Comparison of ENCODE assay signal across 26 cellular contexts in the genomic region with DNA sequence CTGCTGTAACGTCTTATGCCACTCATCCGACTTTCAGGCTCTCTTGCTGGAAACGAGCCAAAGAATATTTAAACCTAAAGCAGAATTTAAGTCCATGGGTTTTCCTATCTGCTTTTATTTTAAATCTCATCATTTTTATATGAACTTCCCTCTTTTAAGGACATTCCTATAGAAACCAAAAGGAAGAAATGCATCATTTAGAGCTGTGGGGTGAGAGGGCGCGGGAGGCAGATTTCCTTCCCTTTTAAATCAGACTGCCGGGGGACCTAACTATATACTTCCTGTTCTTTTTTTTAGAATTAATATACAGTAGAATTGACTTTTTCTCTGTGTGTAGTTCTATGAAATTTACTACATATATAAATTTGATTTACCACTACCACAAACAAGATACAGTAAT.
"Had no signal": no experiment of that assay in that cellular context is flagged by ENCODE, and none has a peak within 500 bp of the region (broad histone marks: within the 10 kb centered on the region; RNA-seq: fewer than 3 reads in every experiment).

No MANE protein-coding gene starts in this region.

- H3K36me3 ChIP-seq: breast epithelium, heart left ventricle, tibial nerve had no signal

- FAIRE-seq: kidney, TTC549 had no signal

- H3K4me1 ChIP-seq: breast epithelium, parathyroid adenoma had no signal

- H3K9ac ChIP-seq: parathyroid adenoma had no signal

- H3K9me3 ChIP-seq: breast epithelium, tibial nerve had no signal

- ATAC-seq: activated CD8-positive, alpha-beta T cell treated with anti-CD3 and anti-CD28 coated beads for 36 hours; activated naive CD8-positive, alpha-beta T cell treated with anti-CD3 and anti-CD28 coated beads, Interleukin-2, amount 50 U/mL, for 24 hours; activated T-cell treated with anti-CD3 and anti-CD28 coated beads, Interleukin-2, amount 50 U/mL, for 4 hours; activated T-helper 17 cell treated with anti-CD3 and anti-CD28 coated beads, Interleukin-2, amount 50 U/mL, for 72 hours; esophagus mucosa; heart left ventricle; left colon; naive thymus-derived CD8-positive, alpha-beta T cell; right cardiac atrium had no signal

- DNase-seq: activated B cell treated with CpG ODN at 0.5 μM for 24 hours; activated CD4-positive, alpha-beta T cell treated with anti-CD3 and anti-CD28 coated beads, Interleukin-2, amount 50 U/mL, for 1 hour; activated CD8-positive, alpha-beta T cell treated with anti-CD3 and anti-CD28 coated beads for 36 hours; activated naive CD8-positive, alpha-beta T cell treated with anti-CD3 and anti-CD28 coated beads, Interleukin-2, amount 50 U/mL, for 24 hours; activated T-cell treated with anti-CD3 and anti-CD28 coated beads, Interleukin-2, amount 50 U/mL, for 4 hours; amygdala; central memory CD4-positive, alpha-beta T cell; endodermal cell; foreskin fibroblast; heart left ventricle; hypothalamus; immature natural killer cell; kidney; left colon; mesenchymal stem cell; naive thymus-derived CD8-positive, alpha-beta T cell; nucleus accumbens; right cardiac atrium; stimulated activated CD4-positive, alpha-beta T cell treated with anti-CD3 and anti-CD28 coated beads, Interleukin-2, amount 100 ng/mL, for 48 hours; stimulated activated naive CD4-positive, alpha-beta T cell treated with Interleukin-2 at 50 U/mL for 16 hours had no signal

- H3K27me3 ChIP-seq: breast epithelium, heart left ventricle, tibial nerve had no signal

- H3K79me2 ChIP-seq: parathyroid adenoma had no signal

- H2AFZ ChIP-seq: parathyroid adenoma had no signal

- H3K4me3 ChIP-seq: breast epithelium, heart left ventricle, tibial nerve had no signal

- H3K27ac ChIP-seq: breast epithelium, heart left ventricle, parathyroid adenoma, tibial nerve had no signal
